In the genomic region with DNA sequence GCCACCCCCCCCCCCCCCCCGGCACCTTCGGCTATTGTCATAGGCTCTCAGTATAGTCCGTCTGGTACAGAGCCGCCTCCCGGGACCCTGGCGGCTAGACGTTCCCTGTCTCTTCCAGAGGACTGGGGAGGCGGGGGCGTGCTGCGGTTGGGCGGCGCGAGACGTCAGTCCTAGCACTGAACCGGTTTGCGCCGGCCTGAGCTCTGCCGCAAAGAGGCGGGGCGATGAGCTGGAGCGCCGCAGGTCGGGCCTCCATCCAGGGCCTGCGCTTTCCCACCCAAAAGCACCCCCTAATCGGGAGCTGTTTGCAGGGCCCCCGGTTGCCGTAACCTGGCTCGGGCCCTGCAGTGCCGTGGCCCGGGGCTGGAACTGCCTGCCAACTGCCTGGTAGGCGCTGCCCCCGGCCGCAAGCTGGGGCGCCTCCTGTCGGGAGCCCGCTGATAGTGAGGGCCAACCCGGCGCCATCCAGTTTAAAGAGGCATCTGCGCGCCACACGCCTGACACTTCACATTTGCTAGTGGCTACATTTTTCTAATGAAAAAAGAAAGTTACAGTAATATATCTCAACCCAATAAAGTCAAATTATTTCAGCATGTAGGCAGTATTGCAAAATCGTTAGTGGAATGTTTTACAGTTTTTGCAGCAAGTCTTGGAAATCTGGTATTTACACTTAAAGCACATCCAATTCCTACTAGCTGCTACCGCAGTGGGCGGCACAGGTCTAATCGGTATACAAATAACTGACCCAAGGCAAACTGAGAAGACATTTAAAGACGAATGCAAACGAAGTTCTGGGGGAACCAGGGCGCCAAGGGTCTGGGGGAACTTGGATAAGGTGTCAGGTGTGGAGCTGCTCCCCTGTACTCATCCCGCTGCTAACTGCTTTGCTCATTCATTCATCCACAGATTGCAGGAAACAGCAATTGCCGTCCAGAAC, we compare ENCODE assay signal across 1 cellular context.
A peak's percentile ranks its signal among the peaks of the same experiment; 100 is the strongest.
TF ChIP-seq lines count a peak whose summit lies in the region.

No MANE protein-coding gene starts in this region.

TF ChIP-seq in HepG2, 621 proteins besides CTCF, POLR2A, EP300 and RAD21 (continued from another document and continues in another):
- TF ChIP-seq ZNF230 (CRISPR knock-in tag; IDR thresholded peaks at IDR 0.05) (no peak), CEBPB (IDR thresholded peaks at IDR 0.05; ENCODE audit: borderline replicate concordance, low read depth, low read length) (no peak), RBAK (CRISPR knock-in tag; IDR thresholded peaks at IDR 0.05) (no peak), POLR2AphosphoS2 (IDR thresholded peaks at IDR 0.05; ENCODE audit: low read depth, low read length) (no peak), MED13 (CRISPR knock-in tag; IDR thresholded peaks at IDR 0.05) (no peak), CREB1 (IDR thresholded peaks at IDR 0.05) (0 out of 2 replicates have a peak, but pooled peaks have one; percentile 0), CREB1 (CRISPR knock-in tag; IDR thresholded peaks at IDR 0.05) (peak; percentile 50; the same call in 1 of the 2 replicates), JARID2 (CRISPR knock-in tag; IDR thresholded peaks at IDR 0.05; ENCODE audit: insufficient replicate concordance) (no peak), POLR2G (IDR thresholded peaks at IDR 0.05; ENCODE audit: low read depth, low read length) (no peak), RARA (CRISPR knock-in tag; IDR thresholded peaks at IDR 0.05) (no peak), ZSCAN9 (CRISPR knock-in tag; IDR thresholded peaks at IDR 0.05; ENCODE audit: borderline replicate concordance) (peak; percentile 24; the same call in 1 of the 2 replicates), SOX5 (CRISPR knock-in tag; IDR thresholded peaks at IDR 0.05; ENCODE audit: borderline replicate concordance) (no peak), MXD4 (CRISPR knock-in tag; IDR thresholded peaks at IDR 0.05) (no peak), ZNF431 (CRISPR knock-in tag; IDR thresholded peaks at IDR 0.05; ENCODE audit: borderline replicate concordance, low read depth) (no peak), NFIC (IDR thresholded peaks at IDR 0.05; ENCODE audit: low read length) (no peak), SETDB1 (CRISPR knock-in tag; IDR thresholded peaks at IDR 0.05; ENCODE audit: borderline replicate concordance) (no peak), HMGA1 (CRISPR knock-in tag; conservative IDR thresholded peaks at IDR 0.05) (no peak), CENPT (CRISPR knock-in tag; IDR thresholded peaks at IDR 0.05; ENCODE audit: low read depth) (no peak), U2AF2 (IDR thresholded peaks at IDR 0.05; ENCODE audit: low read depth, low read length) (no peak), ZNF761 (CRISPR knock-in tag; conservative IDR thresholded peaks at IDR 0.05) (no peak), IKZF4 (CRISPR knock-in tag; IDR thresholded peaks at IDR 0.05; ENCODE audit: borderline replicate concordance, low read depth, not compliant biosample characterization) (no peak), ZNF724P (CRISPR knock-in tag; IDR thresholded peaks at IDR 0.05; ENCODE audit: borderline replicate concordance) (no peak), BHLHE40 (IDR thresholded peaks at IDR 0.05; ENCODE audit: low read length) (no peak), YY1 (IDR thresholded peaks at IDR 0.05; ENCODE audit: insufficient read depth, insufficient replicate concordance, low read depth, low read length) (peak; percentile 81), NFE2 (CRISPR knock-in tag; IDR thresholded peaks at IDR 0.05) (no peak), ZNF264 (CRISPR knock-in tag; IDR thresholded peaks at IDR 0.05) (no peak), XRCC5 (optimal IDR thresholded peaks at IDR 0.05; ENCODE audit: low read length) (peak; percentile 81), ZNF775 (CRISPR knock-in tag; IDR thresholded peaks at IDR 0.05; ENCODE audit: borderline replicate concordance) (no peak), ZNF713 (CRISPR knock-in tag; IDR thresholded peaks at IDR 0.05) (no peak), ZNF138 (CRISPR knock-in tag; IDR thresholded peaks at IDR 0.05; ENCODE audit: low read depth) (no peak), ATF7 (IDR thresholded peaks at IDR 0.05) (no peak), ATF7 (CRISPR knock-in tag; IDR thresholded peaks at IDR 0.05) (no peak), SAP130 (CRISPR knock-in tag; IDR thresholded peaks at IDR 0.05; ENCODE audit: low read depth) (peak; percentile 74), ZNF180 (CRISPR knock-in tag; IDR thresholded peaks at IDR 0.05; ENCODE audit: borderline replicate concordance, low read depth) (no peak), CCDC6 (CRISPR knock-in tag; IDR thresholded peaks at IDR 0.05) (no peak), ZNF550 (CRISPR knock-in tag; IDR thresholded peaks at IDR 0.05; ENCODE audit: borderline replicate concordance) (no peak), POLR2AphosphoS5 (IDR thresholded peaks at IDR 0.05; ENCODE audit: low read depth, low read length) (peak; percentile 58), ZNF333 (CRISPR knock-in tag; IDR thresholded peaks at IDR 0.05; ENCODE audit: borderline replicate concordance) (no peak)
- TF ChIP-seq, protein P1, sequence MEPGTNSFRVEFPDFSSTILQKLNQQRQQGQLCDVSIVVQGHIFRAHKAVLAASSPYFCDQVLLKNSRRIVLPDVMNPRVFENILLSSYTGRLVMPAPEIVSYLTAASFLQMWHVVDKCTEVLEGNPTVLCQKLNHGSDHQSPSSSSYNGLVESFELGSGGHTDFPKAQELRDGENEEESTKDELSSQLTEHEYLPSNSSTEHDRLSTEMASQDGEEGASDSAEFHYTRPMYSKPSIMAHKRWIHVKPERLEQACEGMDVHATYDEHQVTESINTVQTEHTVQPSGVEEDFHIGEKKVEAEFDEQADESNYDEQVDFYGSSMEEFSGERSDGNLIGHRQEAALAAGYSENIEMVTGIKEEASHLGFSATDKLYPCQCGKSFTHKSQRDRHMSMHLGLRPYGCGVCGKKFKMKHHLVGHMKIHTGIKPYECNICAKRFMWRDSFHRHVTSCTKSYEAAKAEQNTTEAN (CRISPR knock-in tag; conservative IDR thresholded peaks at IDR 0.05), result no peak
- TF ChIP-seq, protein P2, sequence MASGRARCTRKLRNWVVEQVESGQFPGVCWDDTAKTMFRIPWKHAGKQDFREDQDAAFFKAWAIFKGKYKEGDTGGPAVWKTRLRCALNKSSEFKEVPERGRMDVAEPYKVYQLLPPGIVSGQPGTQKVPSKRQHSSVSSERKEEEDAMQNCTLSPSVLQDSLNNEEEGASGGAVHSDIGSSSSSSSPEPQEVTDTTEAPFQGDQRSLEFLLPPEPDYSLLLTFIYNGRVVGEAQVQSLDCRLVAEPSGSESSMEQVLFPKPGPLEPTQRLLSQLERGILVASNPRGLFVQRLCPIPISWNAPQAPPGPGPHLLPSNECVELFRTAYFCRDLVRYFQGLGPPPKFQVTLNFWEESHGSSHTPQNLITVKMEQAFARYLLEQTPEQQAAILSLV (CRISPR knock-in tag; IDR thresholded peaks at IDR 0.05; ENCODE audit: borderline replicate concordance), result 0 out of 2 replicates have a peak, but pooled peaks have one; percentile 59
- TF ChIP-seq, protein P3, sequence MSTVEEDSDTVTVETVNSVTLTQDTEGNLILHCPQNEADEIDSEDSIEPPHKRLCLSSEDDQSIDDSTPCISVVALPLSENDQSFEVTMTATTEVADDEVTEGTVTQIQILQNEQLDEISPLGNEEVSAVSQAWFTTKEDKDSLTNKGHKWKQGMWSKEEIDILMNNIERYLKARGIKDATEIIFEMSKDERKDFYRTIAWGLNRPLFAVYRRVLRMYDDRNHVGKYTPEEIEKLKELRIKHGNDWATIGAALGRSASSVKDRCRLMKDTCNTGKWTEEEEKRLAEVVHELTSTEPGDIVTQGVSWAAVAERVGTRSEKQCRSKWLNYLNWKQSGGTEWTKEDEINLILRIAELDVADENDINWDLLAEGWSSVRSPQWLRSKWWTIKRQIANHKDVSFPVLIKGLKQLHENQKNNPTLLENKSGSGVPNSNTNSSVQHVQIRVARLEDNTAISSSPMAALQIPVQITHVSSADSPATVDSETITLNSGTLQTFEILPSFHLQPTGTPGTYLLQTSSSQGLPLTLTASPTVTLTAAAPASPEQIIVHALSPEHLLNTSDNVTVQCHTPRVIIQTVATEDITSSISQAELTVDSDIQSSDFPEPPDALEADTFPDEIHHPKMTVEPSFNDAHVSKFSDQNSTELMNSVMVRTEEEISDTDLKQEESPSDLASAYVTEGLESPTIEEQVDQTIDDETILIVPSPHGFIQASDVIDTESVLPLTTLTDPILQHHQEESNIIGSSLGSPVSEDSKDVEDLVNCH (CRISPR knock-in tag; IDR thresholded peaks at IDR 0.05), result no peak
- TF ChIP-seq, protein P4, sequence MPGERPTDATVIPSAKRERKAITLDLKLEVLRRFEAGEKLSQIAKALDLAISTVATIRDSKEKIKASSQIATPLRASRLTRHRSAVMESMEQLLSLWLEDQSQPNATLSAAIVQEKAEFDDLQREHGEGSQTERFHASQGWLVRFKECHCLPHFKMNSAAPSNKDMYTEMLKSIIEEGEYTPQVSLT (CRISPR knock-in tag; IDR thresholded peaks at IDR 0.05; ENCODE audit: borderline replicate concordance, low read depth), result no peak
- TF ChIP-seq, protein P5, sequence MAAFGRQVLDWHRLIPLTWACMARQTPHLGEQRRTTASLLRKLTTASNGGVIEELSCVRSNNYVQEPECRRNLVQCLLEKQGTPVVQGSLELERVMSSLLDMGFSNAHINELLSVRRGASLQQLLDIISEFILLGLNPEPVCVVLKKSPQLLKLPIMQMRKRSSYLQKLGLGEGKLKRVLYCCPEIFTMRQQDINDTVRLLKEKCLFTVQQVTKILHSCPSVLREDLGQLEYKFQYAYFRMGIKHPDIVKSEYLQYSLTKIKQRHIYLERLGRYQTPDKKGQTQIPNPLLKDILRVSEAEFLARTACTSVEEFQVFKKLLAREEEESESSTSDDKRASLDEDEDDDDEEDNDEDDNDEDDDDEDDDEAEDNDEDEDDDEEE (CRISPR knock-in tag; IDR thresholded peaks at IDR 0.05), result no peak
- TF ChIP-seq, protein P6, sequence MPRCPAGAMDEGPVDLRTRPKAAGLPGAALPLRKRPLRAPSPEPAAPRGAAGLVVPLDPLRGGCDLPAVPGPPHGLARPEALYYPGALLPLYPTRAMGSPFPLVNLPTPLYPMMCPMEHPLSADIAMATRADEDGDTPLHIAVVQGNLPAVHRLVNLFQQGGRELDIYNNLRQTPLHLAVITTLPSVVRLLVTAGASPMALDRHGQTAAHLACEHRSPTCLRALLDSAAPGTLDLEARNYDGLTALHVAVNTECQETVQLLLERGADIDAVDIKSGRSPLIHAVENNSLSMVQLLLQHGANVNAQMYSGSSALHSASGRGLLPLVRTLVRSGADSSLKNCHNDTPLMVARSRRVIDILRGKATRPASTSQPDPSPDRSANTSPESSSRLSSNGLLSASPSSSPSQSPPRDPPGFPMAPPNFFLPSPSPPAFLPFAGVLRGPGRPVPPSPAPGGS (CRISPR knock-in tag; IDR thresholded peaks at IDR 0.05), result no peak; the same call in 1 of the 2 replicates
- TF ChIP-seq, protein P7, sequence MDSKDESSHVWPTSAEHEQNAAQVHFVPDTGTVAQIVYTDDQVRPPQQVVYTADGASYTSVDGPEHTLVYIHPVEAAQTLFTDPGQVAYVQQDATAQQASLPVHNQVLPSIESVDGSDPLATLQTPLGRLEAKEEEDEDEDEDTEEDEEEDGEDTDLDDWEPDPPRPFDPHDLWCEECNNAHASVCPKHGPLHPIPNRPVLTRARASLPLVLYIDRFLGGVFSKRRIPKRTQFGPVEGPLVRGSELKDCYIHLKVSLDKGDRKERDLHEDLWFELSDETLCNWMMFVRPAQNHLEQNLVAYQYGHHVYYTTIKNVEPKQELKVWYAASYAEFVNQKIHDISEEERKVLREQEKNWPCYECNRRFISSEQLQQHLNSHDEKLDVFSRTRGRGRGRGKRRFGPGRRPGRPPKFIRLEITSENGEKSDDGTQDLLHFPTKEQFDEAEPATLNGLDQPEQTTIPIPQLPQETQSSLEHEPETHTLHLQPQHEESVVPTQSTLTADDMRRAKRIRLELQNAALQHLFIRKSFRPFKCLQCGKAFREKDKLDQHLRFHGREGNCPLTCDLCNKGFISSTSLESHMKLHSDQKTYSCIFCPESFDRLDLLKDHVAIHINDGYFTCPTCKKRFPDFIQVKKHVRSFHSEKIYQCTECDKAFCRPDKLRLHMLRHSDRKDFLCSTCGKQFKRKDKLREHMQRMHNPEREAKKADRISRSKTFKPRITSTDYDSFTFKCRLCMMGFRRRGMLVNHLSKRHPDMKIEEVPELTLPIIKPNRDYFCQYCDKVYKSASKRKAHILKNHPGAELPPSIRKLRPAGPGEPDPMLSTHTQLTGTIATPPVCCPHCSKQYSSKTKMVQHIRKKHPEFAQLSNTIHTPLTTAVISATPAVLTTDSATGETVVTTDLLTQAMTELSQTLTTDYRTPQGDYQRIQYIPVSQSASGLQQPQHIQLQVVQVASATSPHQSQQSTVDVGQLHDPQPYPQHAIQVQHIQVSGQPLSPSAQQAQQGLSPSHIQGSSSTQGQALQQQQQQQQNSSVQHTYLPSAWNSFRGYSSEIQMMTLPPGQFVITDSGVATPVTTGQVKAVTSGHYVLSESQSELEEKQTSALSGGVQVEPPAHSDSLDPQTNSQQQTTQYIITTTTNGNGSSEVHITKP (CRISPR knock-in tag; IDR thresholded peaks at IDR 0.05; ENCODE audit: low read depth), result 0 out of 2 replicates have a peak, but pooled peaks have one; percentile 27
- TF ChIP-seq, protein P8, sequence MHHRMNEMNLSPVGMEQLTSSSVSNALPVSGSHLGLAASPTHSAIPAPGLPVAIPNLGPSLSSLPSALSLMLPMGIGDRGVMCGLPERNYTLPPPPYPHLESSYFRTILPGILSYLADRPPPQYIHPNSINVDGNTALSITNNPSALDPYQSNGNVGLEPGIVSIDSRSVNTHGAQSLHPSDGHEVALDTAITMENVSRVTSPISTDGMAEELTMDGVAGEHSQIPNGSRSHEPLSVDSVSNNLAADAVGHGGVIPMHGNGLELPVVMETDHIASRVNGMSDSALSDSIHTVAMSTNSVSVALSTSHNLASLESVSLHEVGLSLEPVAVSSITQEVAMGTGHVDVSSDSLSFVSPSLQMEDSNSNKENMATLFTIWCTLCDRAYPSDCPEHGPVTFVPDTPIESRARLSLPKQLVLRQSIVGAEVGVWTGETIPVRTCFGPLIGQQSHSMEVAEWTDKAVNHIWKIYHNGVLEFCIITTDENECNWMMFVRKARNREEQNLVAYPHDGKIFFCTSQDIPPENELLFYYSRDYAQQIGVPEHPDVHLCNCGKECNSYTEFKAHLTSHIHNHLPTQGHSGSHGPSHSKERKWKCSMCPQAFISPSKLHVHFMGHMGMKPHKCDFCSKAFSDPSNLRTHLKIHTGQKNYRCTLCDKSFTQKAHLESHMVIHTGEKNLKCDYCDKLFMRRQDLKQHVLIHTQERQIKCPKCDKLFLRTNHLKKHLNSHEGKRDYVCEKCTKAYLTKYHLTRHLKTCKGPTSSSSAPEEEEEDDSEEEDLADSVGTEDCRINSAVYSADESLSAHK (CRISPR knock-in tag; IDR thresholded peaks at IDR 0.05; ENCODE audit: borderline replicate concordance), result 0 out of 2 replicates have a peak, but pooled peaks have one; percentile 63
- TF ChIP-seq, protein P9, sequence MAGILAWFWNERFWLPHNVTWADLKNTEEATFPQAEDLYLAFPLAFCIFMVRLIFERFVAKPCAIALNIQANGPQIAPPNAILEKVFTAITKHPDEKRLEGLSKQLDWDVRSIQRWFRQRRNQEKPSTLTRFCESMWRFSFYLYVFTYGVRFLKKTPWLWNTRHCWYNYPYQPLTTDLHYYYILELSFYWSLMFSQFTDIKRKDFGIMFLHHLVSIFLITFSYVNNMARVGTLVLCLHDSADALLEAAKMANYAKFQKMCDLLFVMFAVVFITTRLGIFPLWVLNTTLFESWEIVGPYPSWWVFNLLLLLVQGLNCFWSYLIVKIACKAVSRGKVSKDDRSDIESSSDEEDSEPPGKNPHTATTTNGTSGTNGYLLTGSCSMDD (CRISPR knock-in tag; IDR thresholded peaks at IDR 0.05), result no peak
- TF ChIP-seq, protein P10, sequence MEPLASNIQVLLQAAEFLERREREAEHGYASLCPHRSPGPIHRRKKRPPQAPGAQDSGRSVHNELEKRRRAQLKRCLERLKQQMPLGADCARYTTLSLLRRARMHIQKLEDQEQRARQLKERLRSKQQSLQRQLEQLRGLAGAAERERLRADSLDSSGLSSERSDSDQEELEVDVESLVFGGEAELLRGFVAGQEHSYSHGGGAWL (CRISPR knock-in tag; IDR thresholded peaks at IDR 0.05), result no peak
